In genomic region chr2:179250084-179250483, GRCh38 we compare ENCODE assay signal across 22 cellular contexts. TPM values are rescaled to one million over a fixed set of nuclear protein-coding genes. Genes with fewer than 3 reads are reported as not detected.
A peak's percentile ranks its signal among the peaks of the same experiment; 100 is the strongest.
DNase-seq lines count a peak whose midpoint lies in the region; ATAC-seq, FAIRE-seq and TF ChIP-seq lines count a peak whose summit lies in the region.
"Had no signal": no experiment of that assay in that cellular context is flagged by ENCODE, and none has a peak within 500 bp of the region (broad histone marks: within the 10 kb centered on the region; RNA-seq: fewer than 3 reads in every experiment).

No MANE protein-coding gene starts in this region.

- H3K27me3 ChIP-seq in CD4-positive, CD25-positive, alpha-beta regulatory T cell (ENCODE audit: control insufficient read depth, insufficient read depth, low read length): no peaks in the 10 kb centered on the region
- H3K27me3 ChIP-seq: MG63, stomach had no signal

- DNase-seq in CD4-positive, CD25-positive, alpha-beta regulatory T cell: peak in 1 of 3 donors; percentile 27
- no peak for DNase-seq in D721Med (ENCODE audit: insufficient read length, low spot score)
- DNase-seq in T-cell: no peak
- DNase-seq in naive B cell: peak; percentile 21
- DNase-seq in hypothalamus (lab: John Stamatoyannopoulos, UW): no peak
- DNase-seq in HCEC 1CT: no peak
- DNase-seq: activated CD8-positive, alpha-beta memory T cell treated with anti-CD3 and anti-CD28 coated beads, Interleukin-2, amount 50 U/mL, for 48 hours; Caco-2; cortex of kidney; MG63; mucosa of descending colon; NCI-H1436; NCI-H510A treated with DMSO at 0.1 percent for 48 hours; psoas muscle; stimulated activated CD4-positive, alpha-beta T cell treated with anti-CD3 and anti-CD28 coated beads, Interleukin-2, amount 100 ng/mL, for 24 hours; stomach; T1000 had no signal

- no peaks in the 10 kb centered on the region for H3K36me3 ChIP-seq in CD4-positive, CD25-positive, alpha-beta regulatory T cell (ENCODE audit: control insufficient read depth, insufficient read depth, low read length)
- H3K36me3 ChIP-seq: MG63, stomach had no signal

- H3K4me3 ChIP-seq in CD4-positive, CD25-positive, alpha-beta regulatory T cell (ENCODE audit: low read depth, low read length): no peak overlapping the region
- H3K4me3 ChIP-seq: MG63, mucosa of descending colon, psoas muscle, skin epidermis, stomach had no signal

- POLR2A ChIA-PET in T-cell (lab: Charles Lee): no interaction called here

- no peaks in the 10 kb centered on the region for H3K9me3 ChIP-seq in CD4-positive, CD25-positive, alpha-beta regulatory T cell (ENCODE audit: control insufficient read depth in 2 of 2, low read length in 2 of 2)
- H3K9me3 ChIP-seq: Caco-2, mucosa of descending colon, psoas muscle, stomach had no signal

- TF ChIP-seq CTCF in D721Med (IDR thresholded peaks at IDR 0.05; ENCODE audit: insufficient read depth, missing control alignments): no peak

- H3K4me3 Mint-ChIP-seq in CD4-positive, CD25-positive, alpha-beta regulatory T cell: peak overlapping the region in 1 of 4 donors; percentile 65
- H3K4me3 Mint-ChIP-seq in T-cell (no peak overlapping the region), naive B cell (peak overlapping the region; percentile 22 to 85 (median 68))
- H3K4me3 Mint-ChIP-seq: type B pancreatic cell had no signal

- no peaks in the 10 kb centered on the region for H3K36me3 Mint-ChIP-seq in CD4-positive, CD25-positive, alpha-beta regulatory T cell
- H3K36me3 Mint-ChIP-seq in T-cell: no peaks in the 10 kb centered on the region
- peaks cover 0 to 20% of the 10 kb centered on the region in 2 donors for H3K36me3 Mint-ChIP-seq in naive B cell

- no peaks in the 10 kb centered on the region for H3K27me3 Mint-ChIP-seq in CD4-positive, CD25-positive, alpha-beta regulatory T cell
- no peaks in the 10 kb centered on the region for H3K27me3 Mint-ChIP-seq in T-cell
- no peaks in the 10 kb centered on the region for H3K27me3 Mint-ChIP-seq in naive B cell
- H3K27me3 Mint-ChIP-seq: type B pancreatic cell had no signal

- peaks cover 42 to 62% (median 50%) of the 10 kb centered on the region in 4 donors for H3K4me1 Mint-ChIP-seq in CD4-positive, CD25-positive, alpha-beta regulatory T cell
- H3K4me1 Mint-ChIP-seq in T-cell (peaks cover 12 to 72% (median 48%) of the 10 kb centered on the region in 3 donors), naive B cell (peaks cover 59 to 95% (median 71%) of the 10 kb centered on the region in 3 donors)

- CTCF ChIA-PET in T-cell (lab: Charles Lee): interaction anchor here (0.7 kb wide), 2 partner anchors 80 to 183 kb away, joined by 3 read pairs; no protein-coding TSS in a partner anchor

- H3K4me1 ChIP-seq in CD4-positive, CD25-positive, alpha-beta regulatory T cell (ENCODE audit: control insufficient read depth, insufficient read depth, low read length, poor library complexity, severe bottlenecking): peaks cover 19% of the 10 kb centered on the region
- H3K4me1 ChIP-seq: Caco-2 had no signal

- peak; percentile 42 to 66 for ATAC-seq in CD4-positive, CD25-positive, alpha-beta regulatory T cell (ENCODE audit: low read depth in 2 of 2)
- peak in 1 of 4 experiments; percentile 31 for ATAC-seq in T-cell (replicated peaks in 1 of 4)
- ATAC-seq in naive B cell (ENCODE audit: low read depth in 2 of 2): peak; percentile 45 to 51
- ATAC-seq in GM21381 (IDR thresholded peaks at IDR 0.05; ENCODE audit: unreplicated experiment): no peak
- ATAC-seq: mucosa of descending colon, psoas muscle had no signal

- peak; percentile 88 for FAIRE-seq in D721Med (lab: Jason Lieb, UNC)
- FAIRE-seq: bronchial epithelial cell, endothelial cell of umbilical vein had no signal

- H3K9me3 Mint-ChIP-seq in CD4-positive, CD25-positive, alpha-beta regulatory T cell: peaks cover 0 to 4% (median 0%) of the 10 kb centered on the region in 7 donors
- H3K9me3 Mint-ChIP-seq in T-cell: peaks cover 0 to 18% (median 4%) of the 10 kb centered on the region in 3 donors
- H3K9me3 Mint-ChIP-seq in naive B cell: peaks cover 4 to 22% (median 10%) of the 10 kb centered on the region in 7 donors

- H3K27ac ChIP-seq in CD4-positive, CD25-positive, alpha-beta regulatory T cell (ENCODE audit: insufficient read depth, low read length, poor library complexity, severe bottlenecking): no peak overlapping the region
- H3K27ac ChIP-seq: psoas muscle, skin epidermis, stomach had no signal

- H3K27ac Mint-ChIP-seq in CD4-positive, CD25-positive, alpha-beta regulatory T cell: peak overlapping the region in 1 of 3 donors; percentile 78
- H3K27ac Mint-ChIP-seq in T-cell (peak overlapping the region; percentile 34 to 53), naive B cell (peak overlapping the region; percentile 42 to 94 (median 77))
- H3K27ac Mint-ChIP-seq: type B pancreatic cell had no signal

RNA-seq across cellular contexts. Expression of gene SESTD1, which starts 14.5 kb away (rescaled TPM):
- 7.3 TPM for total RNA-seq in CD4-positive, CD25-positive, alpha-beta regulatory T cell
- 1 to 10 TPM in 3 of 4 donors, under 1 TPM in 1; 0.63 to 7.2 (median 2.1) TPM for polyA plus RNA-seq in CD4-positive, CD25-positive, alpha-beta regulatory T cell
- total RNA-seq in T-cell: 10 to 100 TPM in 2 of 5 donors, 1 to 10 TPM in 3; 4.8 to 13.7 (median 5.5) TPM
- polyA plus RNA-seq in naive B cell (ENCODE audit: low read depth in 6 of 6): 10 to 100 TPM; 25.4 to 88.7 (median 66.2) TPM

Comparison
In these comparisons a context has a peak if more than half of its experiments do, and no peak if none do; other contexts are left out.
1. H3K4me3 Mint-ChIP-seq: peak in naive B cell (8 of 8); none in T-cell (0 of 3).